In genomic region chr1:227869851-227870305, GRCh38 we compare ENCODE assay signal across 15 cellular contexts. TPM values are rescaled to one million over a fixed set of nuclear protein-coding genes. Genes with fewer than 3 reads are reported as not detected.
DNase-seq lines count a peak whose midpoint lies in the region; ATAC-seq and TF ChIP-seq lines count a peak whose summit lies in the region.
"Had no signal": no experiment of that assay in that cellular context is flagged by ENCODE, and none has a peak within 500 bp of the region (broad histone marks: within the 10 kb centered on the region; RNA-seq: fewer than 3 reads in every experiment).

No MANE protein-coding gene starts in this region.

- peaks cover 20% of the 10 kb centered on the region for H3K36me3 Mint-ChIP-seq in activated naive CD4-positive, alpha-beta T cell treated with anti-CD3 and anti-CD28 coated beads, Interleukin-2, amount 10 ng/mL, durations not matched to agents 7 days and 5 days
- H3K36me3 Mint-ChIP-seq in central memory CD8-positive, alpha-beta T cell (ENCODE audit: insufficient read depth) = no peaks in the 10 kb centered on the region

- no peak for TF ChIP-seq EP300 in upper lobe of left lung (IDR thresholded peaks at IDR 0.05)

- no peak for TF ChIP-seq CTCF in upper lobe of left lung (IDR thresholded peaks at IDR 0.05)

- peaks cover 30% of the 10 kb centered on the region for H3K27me3 Mint-ChIP-seq in activated naive CD4-positive, alpha-beta T cell treated with anti-CD3 and anti-CD28 coated beads, Interleukin-2, amount 10 ng/mL, durations not matched to agents 7 days and 5 days
- H3K27me3 Mint-ChIP-seq in central memory CD8-positive, alpha-beta T cell = peaks cover 21% of the 10 kb centered on the region

- ATAC-seq in central memory CD8-positive, alpha-beta T cell (replicated peaks; ENCODE audit: extremely low read depth, poor library complexity, severe bottlenecking) = peak; percentile 40
- ATAC-seq in upper lobe of left lung (ENCODE audit: low FRiP score in 2 of 2) = peak; percentile 10 to 51
- ATAC-seq in GM19455 (IDR thresholded peaks at IDR 0.05; ENCODE audit: unreplicated experiment) = no peak

- 47 to 55% methylated on average over 5 of the region's 5 CpGs for WGBS in upper lobe of left lung, 2 donors

- H3K27me3 ChIP-seq in upper lobe of left lung = no peaks in the 10 kb centered on the region
- H3K27me3 ChIP-seq: cardiac muscle cell had no signal

- DNase-seq in activated naive CD4-positive, alpha-beta T cell treated with anti-CD3 and anti-CD28 coated beads, Interleukin-2, amount 10 ng/mL, durations not matched to agents 7 days and 5 days = peak; percentile 60
- DNase-seq in activated naive CD4-positive, alpha-beta T cell (lab: John Stamatoyannopoulos, UW) = no peak
- DNase-seq in NCI-H69 (lab: John Stamatoyannopoulos, UW) = peak; percentile 36
- DNase-seq in central memory CD8-positive, alpha-beta T cell (ENCODE audit: low spot score in 2 of 2) = no peak
- peak in 1 of 2 donors; percentile 6 for DNase-seq in upper lobe of left lung
- DNase-seq in occipital lobe (lab: John Stamatoyannopoulos, UW) = no peak
- DNase-seq in glomerular visceral epithelial cell (ENCODE audit: extremely low spot score) = no peak
- DNase-seq: esophagus squamous epithelium, GOT3, kidney, NCI-H1694 treated with DMSO at 0.1 percent for 48 hours had no signal

- H3K9me3 ChIP-seq in upper lobe of left lung = peaks cover 0 to 6% (median 4%) of the 10 kb centered on the region in 4 donors

- no peaks in the 10 kb centered on the region for H3K36me3 ChIP-seq in upper lobe of left lung
- H3K36me3 ChIP-seq: cardiac muscle cell, esophagus squamous epithelium had no signal

- peak overlapping the region; percentile 59 for H3K27ac Mint-ChIP-seq in activated naive CD4-positive, alpha-beta T cell treated with anti-CD3 and anti-CD28 coated beads, Interleukin-2, amount 10 ng/mL, durations not matched to agents 7 days and 5 days
- H3K27ac Mint-ChIP-seq in central memory CD8-positive, alpha-beta T cell (ENCODE audit: low read depth) = no peak overlapping the region
- H3K27ac Mint-ChIP-seq: type B pancreatic cell had no signal

- no peak overlapping the region for H3K27ac ChIP-seq in upper lobe of left lung
- H3K27ac ChIP-seq: cardiac muscle cell, esophagus squamous epithelium had no signal

- H3K4me1 Mint-ChIP-seq in activated naive CD4-positive, alpha-beta T cell treated with anti-CD3 and anti-CD28 coated beads, Interleukin-2, amount 10 ng/mL, durations not matched to agents 7 days and 5 days = peaks cover 37% of the 10 kb centered on the region
- peaks cover 21% of the 10 kb centered on the region for H3K4me1 Mint-ChIP-seq in central memory CD8-positive, alpha-beta T cell

- peaks cover 28% of the 10 kb centered on the region for H3K9me3 Mint-ChIP-seq in activated naive CD4-positive, alpha-beta T cell treated with anti-CD3 and anti-CD28 coated beads, Interleukin-2, amount 10 ng/mL, durations not matched to agents 7 days and 5 days
- H3K9me3 Mint-ChIP-seq in central memory CD8-positive, alpha-beta T cell = no peaks in the 10 kb centered on the region

- H3K4me3 ChIP-seq in upper lobe of left lung = no peak overlapping the region
- H3K4me3 ChIP-seq: cardiac muscle cell, esophagus squamous epithelium had no signal

- peak overlapping the region; percentile 4 for H3K4me3 Mint-ChIP-seq in activated naive CD4-positive, alpha-beta T cell treated with anti-CD3 and anti-CD28 coated beads, Interleukin-2, amount 10 ng/mL, durations not matched to agents 7 days and 5 days
- H3K4me3 Mint-ChIP-seq in central memory CD8-positive, alpha-beta T cell = peak overlapping the region; percentile 45
- H3K4me3 Mint-ChIP-seq: type B pancreatic cell had no signal

- CTCF ChIA-PET in activated naive CD4-positive, alpha-beta T cell treated with anti-CD3 and anti-CD28 coated beads, Interleukin-2, amount 10 ng/mL, durations not matched to agents 7 days and 5 days (lab: Charles Lee) = no interaction called here

- no peak for TF ChIP-seq POLR2A in upper lobe of left lung (IDR thresholded peaks at IDR 0.05)

- H3K4me1 ChIP-seq in upper lobe of left lung = no peaks in the 10 kb centered on the region
- H3K4me1 ChIP-seq: esophagus squamous epithelium had no signal

RNA-seq across cellular contexts. Expression of gene PRSS38, which starts 54.4 kb away (rescaled TPM):
- total RNA-seq in upper lobe of left lung = not detected
- total RNA-seq in occipital lobe = not detected
- total RNA-seq: cardiac muscle cell; esophagus squamous epithelium; kidney; T-helper 2 cell treated with Interferon-gamma antibody and Interleukin-4, amounts not matched to agents 100 ng/mL and 5 ng/mL, for 36 hours had no signal

Comparison
In these comparisons a context has a peak if more than half of its experiments do, and no peak if none do; other contexts are left out.
1. DNase-seq: peak in activated naive CD4-positive, alpha-beta T cell treated with anti-CD3 and anti-CD28 coated beads, Interleukin-2, amount 10 ng/mL, durations not matched to agents 7 days and 5 days (single experiment) and NCI-H69 (single experiment); none in activated naive CD4-positive, alpha-beta T cell (0 of 4), central memory CD8-positive, alpha-beta T cell (0 of 2), occipital lobe (single experiment) and glomerular visceral epithelial cell (single experiment).